In the genomic region with DNA sequence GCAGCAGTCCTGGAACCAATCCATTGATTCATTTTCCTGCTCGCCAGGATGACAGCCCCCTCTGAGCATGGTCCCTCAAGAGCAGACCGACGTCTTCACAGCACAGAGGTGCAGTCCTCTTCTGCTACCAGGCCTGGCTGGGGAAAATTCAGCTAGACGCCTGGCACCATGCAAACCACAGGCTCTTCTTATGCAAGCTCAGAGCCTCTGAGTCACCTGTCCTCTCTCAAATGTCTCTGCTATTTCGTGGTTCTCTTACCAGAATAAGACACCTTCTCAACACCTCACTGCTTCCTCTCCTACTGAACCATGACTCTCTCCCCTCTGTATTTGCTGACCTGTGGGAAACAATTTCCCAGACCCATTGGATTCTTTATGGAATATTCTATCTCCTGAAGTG, we compare ENCODE assay signal across 21 cellular contexts.
DNase-seq lines count a peak whose midpoint lies in the region; ATAC-seq, FAIRE-seq and TF ChIP-seq lines count a peak whose summit lies in the region.
"Had no signal": no experiment of that assay in that cellular context is flagged by ENCODE, and none has a peak within 500 bp of the region (broad histone marks: within the 10 kb centered on the region; RNA-seq: fewer than 3 reads in every experiment).

No MANE protein-coding gene starts in this region.

- TF ChIP-seq EP300 in HepG2 (IDR thresholded peaks at IDR 0.05; ENCODE audit: low read depth in 2 of 2, low read length in 2 of 2), result no peak
- TF ChIP-seq EP300 in HepG2 (CRISPR knock-in tag; IDR thresholded peaks at IDR 0.05; ENCODE audit: borderline replicate concordance), result no peak
- TF ChIP-seq EP300 in tibial nerve (IDR thresholded peaks at IDR 0.05), result no peak

- 9% methylated on average over 5 of the region's 5 CpGs for WGBS in HepG2 (ENCODE audit: low lambda C conversion rate)
- 61% methylated on average over 5 of the region's 5 CpGs for WGBS in right lobe of liver (ENCODE audit: insufficient coverage, low coverage, low lambda C conversion rate, missing lambda C conversion rate)
- 89 to 91% methylated on average over 5 of the region's 5 CpGs for WGBS in tibial nerve, 2 donors
- 87% methylated on average over 5 of the region's 5 CpGs for WGBS in prostate gland

- H3K9me3 Mint-ChIP-seq in stimulated activated naive CD8-positive, alpha-beta T cell treated with anti-CD3 and anti-CD28 coated beads, Interleukin-15, amount 100 ng/mL, for 72 hours, result no peaks in the 10 kb centered on the region

- POLR2A ChIA-PET in HepG2 (lab: Yijun Ruan, JAX), result no interaction called here

- DNase-seq in HepG2 (ENCODE audit: low spot score) (no peak), right lobe of liver (no peak), NOMO-1 treated with DMSO at 0.1 percent for 48 hours (lab: John Stamatoyannopoulos, UW; ENCODE audit: unreplicated experiment) (peak; percentile 78), tibial nerve (ENCODE audit: low spot score in 2 of 2) (no peak), prostate gland (ENCODE audit: low spot score) (no peak)
- no peak for DNase-seq in stimulated activated naive CD8-positive, alpha-beta T cell treated with anti-CD3 and anti-CD28 coated beads, Interleukin-15, amount 100 ng/mL, for 72 hours
- DNase-seq: CD8-positive, alpha-beta memory T cell; effector memory CD8-positive, alpha-beta T cell; heart right ventricle; MM.1S; NCI-H2029; NCI-H446; stimulated activated CD4-positive, alpha-beta T cell treated with anti-CD3 and anti-CD28 coated beads, Interleukin-12 subunit alpha, Interleukin-12 subunit beta, amount 100 ng/mL, for 4 hours; stimulated activated naive CD4-positive, alpha-beta T cell; T-helper 2 cell; transverse colon had no signal

- H3K36me3 ChIP-seq in HepG2 (replicated peaks in 1 of 2; ENCODE audit: control insufficient read depth in 1 of 2, insufficient read depth in 2 of 2, low read length in 2 of 2) (no peaks in the 10 kb centered on the region), right lobe of liver (no peaks in the 10 kb centered on the region), tibial nerve (no peaks in the 10 kb centered on the region), prostate gland (no peaks in the 10 kb centered on the region)
- H3K36me3 ChIP-seq: heart right ventricle, transverse colon had no signal

- TF ChIP-seq CTCF in HepG2 (CRISPR knock-in tag; IDR thresholded peaks at IDR 0.05) (no peak), right lobe of liver (IDR thresholded peaks at IDR 0.05) (no peak), tibial nerve (IDR thresholded peaks at IDR 0.05) (no peak), prostate gland (IDR thresholded peaks at IDR 0.05) (no peak)

- H3K9me3 ChIP-seq in HepG2 (ENCODE audit: low read length), result no peaks in the 10 kb centered on the region
- H3K9me3 ChIP-seq in right lobe of liver, result no peaks in the 10 kb centered on the region
- H3K9me3 ChIP-seq in tibial nerve, result no peaks in the 10 kb centered on the region
- H3K9me3 ChIP-seq in prostate gland, result no peaks in the 10 kb centered on the region
- H3K9me3 ChIP-seq: heart right ventricle, transverse colon had no signal

- CTCF ChIA-PET in HepG2 (lab: Yijun Ruan, JAX; ENCODE audit: low intra/inter-chr PET ratio, low total read pairs), result no interaction called here

- no peak for ATAC-seq in HepG2
- ATAC-seq in right lobe of liver, result no peak
- ATAC-seq in esophagus mucosa, result peak; percentile 35
- peak; percentile 63 for ATAC-seq in stimulated activated naive CD8-positive, alpha-beta T cell treated with anti-CD3 and anti-CD28 coated beads, Interleukin-15, amount 100 ng/mL, for 72 hours
- no peak for ATAC-seq in HG03439 (IDR thresholded peaks at IDR 0.05; ENCODE audit: unreplicated experiment)
- ATAC-seq: effector memory CD8-positive, alpha-beta T cell; HCT116; heart right ventricle had no signal

- no TSS peak for BruUV-seq in HepG2 (replicated peaks; lab: Mats Ljungman, UMichigan)

- no peak overlapping the region for H3K27ac Mint-ChIP-seq in stimulated activated naive CD8-positive, alpha-beta T cell treated with anti-CD3 and anti-CD28 coated beads, Interleukin-15, amount 100 ng/mL, for 72 hours
- H3K27ac Mint-ChIP-seq: CD8-positive, alpha-beta memory T cell; effector memory CD8-positive, alpha-beta T cell had no signal

- H3K27me3 ChIP-seq in HepG2 (ENCODE audit: control insufficient read depth in 1 of 2, insufficient read depth in 2 of 2, low read length in 2 of 2), result no peaks in the 10 kb centered on the region
- H3K27me3 ChIP-seq in right lobe of liver, result no peaks in the 10 kb centered on the region
- no peaks in the 10 kb centered on the region for H3K27me3 ChIP-seq in tibial nerve
- no peaks in the 10 kb centered on the region for H3K27me3 ChIP-seq in prostate gland (replicated peaks; ENCODE audit: insufficient read depth)
- H3K27me3 ChIP-seq: transverse colon had no signal

- no peak overlapping the region for H3K9ac ChIP-seq in HepG2 (ENCODE audit: insufficient read depth, low read depth, low read length)

- H3K4me3 ChIP-seq in HepG2 (replicated peaks in 1 of 3; ENCODE audit: insufficient read depth in 1 of 3, low read depth in 2 of 3, low read length in 3 of 3), result no peak overlapping the region
- no peak overlapping the region for H3K4me3 ChIP-seq in right lobe of liver
- no peak overlapping the region for H3K4me3 ChIP-seq in tibial nerve
- H3K4me3 ChIP-seq in prostate gland, result no peak overlapping the region
- H3K4me3 ChIP-seq: heart right ventricle, transverse colon had no signal

- no peak overlapping the region for H3K4me3 Mint-ChIP-seq in stimulated activated naive CD8-positive, alpha-beta T cell treated with anti-CD3 and anti-CD28 coated beads, Interleukin-15, amount 100 ng/mL, for 72 hours
- H3K4me3 Mint-ChIP-seq: CD8-positive, alpha-beta memory T cell; effector memory CD8-positive, alpha-beta T cell had no signal

- H3K79me2 ChIP-seq in HepG2 (ENCODE audit: insufficient read depth, low read length), result no peaks in the 10 kb centered on the region

- no peaks in the 10 kb centered on the region for H4K20me1 ChIP-seq in HepG2 (ENCODE audit: insufficient read depth, low read length)

- TF ChIP-seq POLR2A in HepG2 (IDR thresholded peaks at IDR 0.05; ENCODE audit: insufficient read depth in 1 of 2, low read depth in 2 of 2, low read length in 2 of 2), result no peak
- no peak for TF ChIP-seq POLR2A in right lobe of liver (IDR thresholded peaks at IDR 0.05)
- TF ChIP-seq POLR2A in tibial nerve (IDR thresholded peaks at IDR 0.05), result no peak
- TF ChIP-seq POLR2A in prostate gland (IDR thresholded peaks at IDR 0.05), result no peak

- no peak for FAIRE-seq in HepG2 (lab: Jason Lieb, UNC)
- FAIRE-seq: astrocyte had no signal

- no peak for TF ChIP-seq RAD21 in HepG2 (CRISPR knock-in tag; IDR thresholded peaks at IDR 0.05)

- H3K27ac ChIP-seq in HepG2 (ENCODE audit: extremely low read length, insufficient read depth, low read length) (no peak overlapping the region), right lobe of liver (no peak overlapping the region), tibial nerve (no peak overlapping the region), prostate gland (no peak overlapping the region)
- H3K27ac ChIP-seq: heart right ventricle, HL-60, transverse colon had no signal

- no peak overlapping the region for H3K4me2 ChIP-seq in HepG2 (ENCODE audit: low read depth, low read length)

- in situ Hi-C loops in HepG2 (cut with HindIII; ENCODE audit: extremely low pct_ligation_motif_present, low pct_unique_long_range_greater_than_20kb), result no loop called here

- no peak overlapping the region for H2AFZ ChIP-seq in HepG2 (ENCODE audit: low read length)

- intact Hi-C loops in HepG2 (cut with micrococcal nuclease; ENCODE audit: unreplicated experiment) (no loop called here), right lobe of liver (cut with DNase I) (no loop called here), prostate gland (cut with DNase I) (no loop called here)

- peaks cover 22% of the 10 kb centered on the region for H3K4me1 Mint-ChIP-seq in stimulated activated naive CD8-positive, alpha-beta T cell treated with anti-CD3 and anti-CD28 coated beads, Interleukin-15, amount 100 ng/mL, for 72 hours
- H3K4me1 Mint-ChIP-seq: CD8-positive, alpha-beta memory T cell had no signal

- H3K27me3 Mint-ChIP-seq in stimulated activated naive CD8-positive, alpha-beta T cell treated with anti-CD3 and anti-CD28 coated beads, Interleukin-15, amount 100 ng/mL, for 72 hours, result peaks cover 25% of the 10 kb centered on the region

- H3K4me1 ChIP-seq in HepG2 (ENCODE audit: insufficient read depth, low read length) (no peaks in the 10 kb centered on the region), right lobe of liver (peaks cover 0 to 4% (median 0%) of the 10 kb centered on the region in 4 donors), tibial nerve (no peaks in the 10 kb centered on the region), prostate gland (replicated peaks) (no peaks in the 10 kb centered on the region)
- H3K4me1 ChIP-seq: transverse colon had no signal

TF ChIP-seq in HepG2, 621 proteins besides CTCF, POLR2A, EP300 and RAD21:
- TF ChIP-seq FOXK1 (CRISPR knock-in tag; IDR thresholded peaks at IDR 0.05; ENCODE audit: borderline replicate concordance, low read depth) (no peak), SRSF9 (IDR thresholded peaks at IDR 0.05; ENCODE audit: borderline replicate concordance, insufficient read depth, low read depth, low read length, poor library complexity, severe bottlenecking) (no peak), FOXK2 (IDR thresholded peaks at IDR 0.05) (no peak), KDM4B (CRISPR knock-in tag; IDR thresholded peaks at IDR 0.05) (no peak), ZNF547 (CRISPR knock-in tag; IDR thresholded peaks at IDR 0.05) (no peak), NCOA5 (CRISPR knock-in tag; IDR thresholded peaks at IDR 0.05) (no peak), MAFK (conservative IDR thresholded peaks at IDR 0.05 in 1 of 2, IDR thresholded peaks at IDR 0.05 in 1 of 2; ENCODE audit: low read length in 2 of 2) (peak; percentile 17 to 25; a peak in 1 of 4 replicates)
- TF ChIP-seq, protein P1, sequence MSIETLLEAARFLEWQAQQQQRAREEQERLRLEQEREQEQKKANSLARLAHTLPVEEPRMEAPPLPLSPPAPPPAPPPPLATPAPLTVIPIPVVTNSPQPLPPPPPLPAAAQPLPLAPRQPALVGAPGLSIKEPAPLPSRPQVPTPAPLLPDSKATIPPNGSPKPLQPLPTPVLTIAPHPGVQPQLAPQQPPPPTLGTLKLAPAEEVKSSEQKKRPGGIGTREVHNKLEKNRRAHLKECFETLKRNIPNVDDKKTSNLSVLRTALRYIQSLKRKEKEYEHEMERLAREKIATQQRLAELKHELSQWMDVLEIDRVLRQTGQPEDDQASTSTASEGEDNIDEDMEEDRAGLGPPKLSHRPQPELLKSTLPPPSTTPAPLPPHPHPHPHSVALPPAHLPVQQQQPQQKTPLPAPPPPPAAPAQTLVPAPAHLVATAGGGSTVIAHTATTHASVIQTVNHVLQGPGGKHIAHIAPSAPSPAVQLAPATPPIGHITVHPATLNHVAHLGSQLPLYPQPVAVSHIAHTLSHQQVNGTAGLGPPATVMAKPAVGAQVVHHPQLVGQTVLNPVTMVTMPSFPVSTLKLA (IDR thresholded peaks at IDR 0.05), result no peak

Comparison
In these comparisons a context has a peak if more than half of its experiments do, and no peak if none do; other contexts are left out.
1. ATAC-seq: peak in esophagus mucosa (single experiment) and stimulated activated naive CD8-positive, alpha-beta T cell treated with anti-CD3 and anti-CD28 coated beads, Interleukin-15, amount 100 ng/mL, for 72 hours (single experiment); none in HepG2 (single experiment), right lobe of liver (0 of 4) and HG03439 (single experiment).